Comparison of ENCODE assay signal across 14 cellular contexts in the genomic region with DNA sequence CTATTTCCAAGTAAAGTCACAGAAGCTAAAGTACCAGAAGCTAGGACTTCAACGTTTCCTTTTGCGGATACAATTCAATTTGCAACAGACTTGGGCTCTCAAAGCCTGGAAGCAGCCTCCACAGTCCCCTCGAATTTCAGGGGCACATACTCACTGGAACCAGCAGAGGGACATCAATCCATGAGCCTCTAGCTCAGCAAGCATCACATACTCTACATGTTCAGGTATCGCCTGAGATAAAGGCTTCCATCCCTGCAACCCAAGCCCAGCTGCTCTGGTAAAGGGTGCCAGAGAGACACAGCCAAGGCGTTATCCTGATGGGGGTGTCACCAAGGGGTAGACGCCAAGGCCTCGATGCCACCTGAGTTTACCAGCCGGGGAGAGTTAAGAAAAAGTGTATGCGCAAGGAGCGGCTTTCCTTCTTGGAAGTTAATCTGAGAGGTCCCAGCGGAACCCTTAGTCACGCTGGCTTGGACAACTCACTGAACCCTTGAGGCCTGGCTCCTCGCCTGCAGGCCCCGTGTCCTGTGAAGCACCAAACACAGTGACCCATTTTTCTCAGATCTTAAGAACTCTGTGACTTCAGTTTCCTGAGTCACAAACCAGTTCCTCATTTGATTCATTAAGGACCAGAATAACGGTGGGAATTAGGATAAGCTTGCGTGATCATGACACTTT. TPM values are rescaled to one million over a fixed set of nuclear protein-coding genes. Genes with fewer than 3 reads are reported as not detected.
DNase-seq lines count a peak whose midpoint lies in the region; ATAC-seq and TF ChIP-seq lines count a peak whose summit lies in the region.
"Had no signal": no experiment of that assay in that cellular context is flagged by ENCODE, and none has a peak within 500 bp of the region (broad histone marks: within the 10 kb centered on the region; RNA-seq: fewer than 3 reads in every experiment).

No MANE protein-coding gene starts in this region.

- intact Hi-C loops in CD14-positive monocyte (cut with micrococcal nuclease) = no loop called here

- no peak overlapping the region for H3K4me3 ChIP-seq in choroid plexus epithelial cell (ENCODE audit: low read depth, low read length)
- H3K4me3 ChIP-seq: sigmoid colon had no signal

- H3K27me3 Mint-ChIP-seq in CD14-positive monocyte (ENCODE audit: low read depth in 3 of 3) = peaks cover 0 to 3% (median 2%) of the 10 kb centered on the region in 3 donors
- H3K27me3 Mint-ChIP-seq in activated T-cell treated with anti-CD3 and anti-CD28 coated beads, Interleukin-2, amount 50 U/mL, for 72 hours (ENCODE audit: low read depth) = no peaks in the 10 kb centered on the region
- H3K27me3 Mint-ChIP-seq: activated T-helper 17 cell treated with anti-CD3 and anti-CD28 coated beads, Interleukin-2, amount 50 U/mL, for 72 hours; effector memory CD8-positive, alpha-beta T cell had no signal

- H3K4me1 Mint-ChIP-seq in CD14-positive monocyte = peaks cover 8% of the 10 kb centered on the region
- no peaks in the 10 kb centered on the region for H3K4me1 Mint-ChIP-seq in activated T-cell treated with anti-CD3 and anti-CD28 coated beads, Interleukin-2, amount 50 U/mL, for 72 hours (ENCODE audit: low read depth)
- H3K4me1 Mint-ChIP-seq: activated T-helper 17 cell treated with anti-CD3 and anti-CD28 coated beads, Interleukin-2, amount 50 U/mL, for 72 hours had no signal

- DNase-seq in CD14-positive monocyte (ENCODE audit: low spot score) (peak; percentile 57), Kasumi-1 (lab: John Stamatoyannopoulos, UW) (peak; percentile 18), choroid plexus epithelial cell (ENCODE audit: low read depth) (no peak), midbrain (lab: John Stamatoyannopoulos, UW) (peak; percentile 3), SK-N-DZ (ENCODE audit: low spot score) (no peak), AG08395 (ENCODE audit: low spot score) (no peak)
- no peak for DNase-seq in activated T-cell treated with anti-CD3 and anti-CD28 coated beads, Interleukin-2, amount 50 U/mL, for 72 hours
- DNase-seq: effector memory CD8-positive, alpha-beta T cell; IMR-90; NCI-H524 had no signal

- no peak overlapping the region for H3K4me3 Mint-ChIP-seq in CD14-positive monocyte
- H3K4me3 Mint-ChIP-seq in activated T-cell treated with anti-CD3 and anti-CD28 coated beads, Interleukin-2, amount 50 U/mL, for 72 hours = no peak overlapping the region
- H3K4me3 Mint-ChIP-seq: activated T-helper 17 cell treated with anti-CD3 and anti-CD28 coated beads, Interleukin-2, amount 50 U/mL, for 72 hours; effector memory CD8-positive, alpha-beta T cell had no signal

- no peak overlapping the region for H3K27ac Mint-ChIP-seq in CD14-positive monocyte
- no peak overlapping the region for H3K27ac Mint-ChIP-seq in activated T-cell treated with anti-CD3 and anti-CD28 coated beads, Interleukin-2, amount 50 U/mL, for 72 hours
- H3K27ac Mint-ChIP-seq: activated T-helper 17 cell treated with anti-CD3 and anti-CD28 coated beads, Interleukin-2, amount 50 U/mL, for 72 hours had no signal

- peaks cover 40 to 41% of the 10 kb centered on the region in 2 donors for H3K36me3 Mint-ChIP-seq in CD14-positive monocyte
- H3K36me3 Mint-ChIP-seq in activated T-cell treated with anti-CD3 and anti-CD28 coated beads, Interleukin-2, amount 50 U/mL, for 72 hours (ENCODE audit: insufficient read depth in 2 of 2) = peaks cover 0 to 1% of the 10 kb centered on the region in 2 donors

- no peak for ATAC-seq in activated T-cell treated with anti-CD3 and anti-CD28 coated beads, Interleukin-2, amount 50 U/mL, for 72 hours (replicated peaks in 1 of 2)
- ATAC-seq in HG02678 (IDR thresholded peaks at IDR 0.05; ENCODE audit: unreplicated experiment) = no peak
- ATAC-seq: activated T-helper 17 cell treated with anti-CD3 and anti-CD28 coated beads, Interleukin-2, amount 50 U/mL, for 72 hours; effector memory CD8-positive, alpha-beta T cell had no signal

- TF ChIP-seq CTCF in CD14-positive monocyte (IDR thresholded peaks at IDR 0.05) (no peak), choroid plexus epithelial cell (conservative IDR thresholded peaks at IDR 0.05; ENCODE audit: low read depth, low read length) (peak; percentile 51)

- H3K9me3 Mint-ChIP-seq in CD14-positive monocyte = no peaks in the 10 kb centered on the region
- no peaks in the 10 kb centered on the region for H3K9me3 Mint-ChIP-seq in activated T-cell treated with anti-CD3 and anti-CD28 coated beads, Interleukin-2, amount 50 U/mL, for 72 hours
- H3K9me3 Mint-ChIP-seq: activated T-helper 17 cell treated with anti-CD3 and anti-CD28 coated beads, Interleukin-2, amount 50 U/mL, for 72 hours; effector memory CD8-positive, alpha-beta T cell had no signal

RNA-seq across cellular contexts. Expression of gene LTO1, which starts 13.0 kb away (rescaled TPM):
- polyA plus RNA-seq in CD14-positive monocyte = 1 to 10 TPM; 3.9 to 5.2 TPM
- polyA plus RNA-seq in SK-N-DZ (2014; cell fraction: cytosol; rRNA removed) = 22.1 and 25.3 TPM in 2 replicates
- polyA plus RNA-seq in SK-N-DZ (2014; cell fraction: nucleus; rRNA removed) = 38.9 and 46.6 TPM in 2 replicates
- total RNA-seq in activated T-cell treated with anti-CD3 and anti-CD28 coated beads, Interleukin-2, amount 50 U/mL, for 72 hours = 10 to 100 TPM; 30.5 to 33.2 TPM

RNA-seq across cellular contexts. Expression of gene CCND1, which starts 21.2 kb away (rescaled TPM):
- polyA plus RNA-seq in CD14-positive monocyte = not detected
- polyA plus RNA-seq in SK-N-DZ (2014; cell fraction: cytosol; rRNA removed) = 242 and 248 TPM in 2 replicates
- polyA plus RNA-seq in SK-N-DZ (2014; cell fraction: nucleus; rRNA removed) = 196 and 220 TPM in 2 replicates
- total RNA-seq in activated T-cell treated with anti-CD3 and anti-CD28 coated beads, Interleukin-2, amount 50 U/mL, for 72 hours = 1 to 10 TPM; 1.5 to 1.8 TPM

RNA-seq across cellular contexts. Expression of gene FGF19, which starts 41.7 kb away (rescaled TPM):
- not detected for polyA plus RNA-seq in CD14-positive monocyte
- polyA plus RNA-seq in SK-N-DZ (2014; cell fraction: cytosol; rRNA removed) = not detected in 2 replicates
- not detected in 2 replicates for polyA plus RNA-seq in SK-N-DZ (2014; cell fraction: nucleus; rRNA removed)
- total RNA-seq in activated T-cell treated with anti-CD3 and anti-CD28 coated beads, Interleukin-2, amount 50 U/mL, for 72 hours = under 1 TPM; 0.10 to 0.35 TPM
- total RNA-seq: activated T-helper 17 cell treated with anti-CD3 and anti-CD28 coated beads, Interleukin-2, amount 50 U/mL, for 72 hours; Daoy; IMR-90; sigmoid colon had no signal
- polyA plus RNA-seq: IMR-90, sigmoid colon had no signal

Comparison
In these comparisons a context has a peak if more than half of its experiments do, and no peak if none do; other contexts are left out.
1. DNase-seq: peak in CD14-positive monocyte (single experiment), Kasumi-1 (2 of 2) and midbrain (single experiment); none in choroid plexus epithelial cell (single experiment), SK-N-DZ (single experiment), activated T-cell treated with anti-CD3 and anti-CD28 coated beads, Interleukin-2, amount 50 U/mL, for 72 hours (0 of 2) and AG08395 (single experiment).